Comparison of ENCODE assay signal across 8 cellular contexts in genomic region chr19:18152444-18152816, GRCh38. TPM values are rescaled to one million over a fixed set of nuclear protein-coding genes. Genes with fewer than 3 reads are reported as not detected.
DNase-seq lines count a peak whose midpoint lies in the region; ATAC-seq and TF ChIP-seq lines count a peak whose summit lies in the region.

No MANE protein-coding gene starts in this region.

- peak overlapping the region; percentile 86 for H3K4me3 Mint-ChIP-seq in activated CD4-positive, alpha-beta T cell treated with anti-CD3 and anti-CD28 coated beads, Interleukin-2, amount 10 ng/mL, durations not matched to agents 24 days and 14 days

- H3K36me3 Mint-ChIP-seq in activated CD4-positive, alpha-beta T cell treated with anti-CD3 and anti-CD28 coated beads, Interleukin-2, amount 10 ng/mL, durations not matched to agents 24 days and 14 days (ENCODE audit: low read depth), result peaks cover 18% of the 10 kb centered on the region

- TF ChIP-seq CTCF in coronary artery (IDR thresholded peaks at IDR 0.05), result no peak

- peaks cover 24% of the 10 kb centered on the region for H3K4me1 Mint-ChIP-seq in activated CD4-positive, alpha-beta T cell treated with anti-CD3 and anti-CD28 coated beads, Interleukin-2, amount 10 ng/mL, durations not matched to agents 24 days and 14 days

- no peaks in the 10 kb centered on the region for H3K9me3 Mint-ChIP-seq in activated CD4-positive, alpha-beta T cell treated with anti-CD3 and anti-CD28 coated beads, Interleukin-2, amount 10 ng/mL, durations not matched to agents 24 days and 14 days

- H3K27ac ChIP-seq in coronary artery, result peak overlapping the region; percentile 77 to 93

- intact Hi-C loops in activated CD4-positive, alpha-beta T cell treated with anti-CD3 and anti-CD28 coated beads, Interleukin-2, amount 10 ng/mL, durations not matched to agents 24 days and 14 days (cut with micrococcal nuclease), result loop anchor here (1.0 to 2.0 kb wide), 4 partner anchors 33 to 204 kb away; partner anchors contain the start of gene MPV17L2

- H3K4me3 ChIP-seq in coronary artery, result peak overlapping the region; percentile 80

- H3K27ac Mint-ChIP-seq in activated CD4-positive, alpha-beta T cell treated with anti-CD3 and anti-CD28 coated beads, Interleukin-2, amount 10 ng/mL, durations not matched to agents 24 days and 14 days, result peak overlapping the region; percentile 96

- DNase-seq in C1 segment of cervical spinal cord (lab: John Stamatoyannopoulos, UW) (peak; percentile 57 to 98 (median 94)), GM19240 (ENCODE audit: insufficient read length, low spot score) (peak; percentile 100), NCI-H524 treated with DMSO at 0.1 percent for 48 hours (lab: John Stamatoyannopoulos, UW) (peak; percentile 96), coronary artery (ENCODE audit: low spot score) (peak; percentile 98), left kidney (ENCODE audit: low read depth, low spot score) (peak; percentile 99)
- DNase-seq in activated CD4-positive, alpha-beta T cell treated with anti-CD3 and anti-CD28 coated beads, Interleukin-2, amount 10 ng/mL, durations not matched to agents 24 days and 14 days, result peak; percentile 99
- DNase-seq in stimulated activated CD4-positive, alpha-beta T cell treated with anti-CD3 and anti-CD28 coated beads, Interleukin-2, amount 100 ng/mL, for 24 hours, result peak; percentile 98 to 99

- ATAC-seq in HG03457 (IDR thresholded peaks at IDR 0.05; ENCODE audit: unreplicated experiment), result peak; percentile 36

- no peaks in the 10 kb centered on the region for H3K27me3 Mint-ChIP-seq in activated CD4-positive, alpha-beta T cell treated with anti-CD3 and anti-CD28 coated beads, Interleukin-2, amount 10 ng/mL, durations not matched to agents 24 days and 14 days

RNA-seq across cellular contexts. Expression of gene PIK3R2, which starts 0.5 kb away (rescaled TPM):
- 19.6 and 20.7 TPM in 2 replicates for total RNA-seq in activated CD4-positive, alpha-beta T cell treated with anti-CD3 and anti-CD28 coated beads, Interleukin-2, amount 10 ng/mL, durations not matched to agents 24 days and 14 days

RNA-seq across cellular contexts. Expression of gene IFI30, which starts 21.2 kb away (rescaled TPM):
- total RNA-seq in activated CD4-positive, alpha-beta T cell treated with anti-CD3 and anti-CD28 coated beads, Interleukin-2, amount 10 ng/mL, durations not matched to agents 24 days and 14 days, result 49.4 and 52.7 TPM in 2 replicates

RNA-seq across cellular contexts. Expression of gene MPV17L2, which starts 40.6 kb away (rescaled TPM):
- total RNA-seq in activated CD4-positive, alpha-beta T cell treated with anti-CD3 and anti-CD28 coated beads, Interleukin-2, amount 10 ng/mL, durations not matched to agents 24 days and 14 days, result 18.4 and 20.9 TPM in 2 replicates

RNA-seq across cellular contexts. Expression of gene RAB3A, which starts 51.4 kb away (rescaled TPM):
- 9.6 and 10.3 TPM in 2 replicates for total RNA-seq in activated CD4-positive, alpha-beta T cell treated with anti-CD3 and anti-CD28 coated beads, Interleukin-2, amount 10 ng/mL, durations not matched to agents 24 days and 14 days

RNA-seq across cellular contexts. Expression of gene MAST3, which starts 54.9 kb away (rescaled TPM):
- 16.2 and 17.2 TPM in 2 replicates for total RNA-seq in activated CD4-positive, alpha-beta T cell treated with anti-CD3 and anti-CD28 coated beads, Interleukin-2, amount 10 ng/mL, durations not matched to agents 24 days and 14 days

Comparison
In these comparisons a context has a peak if more than half of its experiments do, and no peak if none do; other contexts are left out.
1. Peak in every context shown above with its lines: DNase-seq, ATAC-seq, H3K4me3 ChIP-seq and H3K27ac ChIP-seq.